Comparison of ENCODE assay signal across 9 cellular contexts in genomic region chr1:51329443-51330325, GRCh38. TPM values are rescaled to one million over a fixed set of nuclear protein-coding genes. Genes with fewer than 3 reads are reported as not detected.
DNase-seq lines count a peak whose midpoint lies in the region; ATAC-seq and TF ChIP-seq lines count a peak whose summit lies in the region.
"Had no signal": no experiment of that assay in that cellular context is flagged by ENCODE, and none has a peak within 500 bp of the region (broad histone marks: within the 10 kb centered on the region; RNA-seq: fewer than 3 reads in every experiment).

No MANE protein-coding gene starts in this region.

- peak; percentile 87 for ATAC-seq in mucosa of descending colon

- intact Hi-C loops in mucosa of descending colon (cut with DNase I, micrococcal nuclease) (no loop called here), ovary (cut with DNase I) (no loop called here)

- DNase-seq in NCI-H1417 treated with DMSO at 0.1 percent for 48 hours (lab: John Stamatoyannopoulos, UW) (peak; percentile 61), choroid plexus epithelial cell (ENCODE audit: low read depth) (no peak), mucosa of descending colon (peak; percentile 82 to 85 (median 83)), GM10266 (ENCODE audit: extremely low spot score) (no peak), ovary (no peak), GM19240 (ENCODE audit: insufficient read length, low spot score) (no peak)
- no peak for DNase-seq in activated CD4-positive, alpha-beta T cell treated with anti-CD3 and anti-CD28 coated beads for 4 hours

- TF ChIP-seq EP300 in ovary (IDR thresholded peaks at IDR 0.05) = no peak

- no peaks in the 10 kb centered on the region for H3K27me3 ChIP-seq in ovary

- TF ChIP-seq POLR2A in ovary (IDR thresholded peaks at IDR 0.05) = no peak

- TF ChIP-seq CTCF in C4-2B (conservative IDR thresholded peaks at IDR 0.05) = no peak
- no peak for TF ChIP-seq CTCF in choroid plexus epithelial cell (conservative IDR thresholded peaks at IDR 0.05; ENCODE audit: low read depth, low read length)
- no peak for TF ChIP-seq CTCF in mucosa of descending colon (IDR thresholded peaks at IDR 0.05)
- no peak for TF ChIP-seq CTCF in GM10266 (IDR thresholded peaks at IDR 0.05; ENCODE audit: control insufficient read depth, insufficient read depth, low read depth, missing control alignments)
- TF ChIP-seq CTCF in ovary (IDR thresholded peaks at IDR 0.05) = no peak

- H3K27ac ChIP-seq in C4-2B = peak overlapping the region; percentile 84
- no peak overlapping the region for H3K27ac ChIP-seq in ovary

- no peaks in the 10 kb centered on the region for H3K9me3 ChIP-seq in mucosa of descending colon
- no peaks in the 10 kb centered on the region for H3K9me3 ChIP-seq in ovary

- WGBS in ovary, 3 donors = 41 to 53% (median 53%) methylated on average over 21 to 26 of the region's 26 CpGs

- H3K36me3 ChIP-seq in mucosa of descending colon (ENCODE audit: low read depth) (no peaks in the 10 kb centered on the region), ovary (no peaks in the 10 kb centered on the region)

- peak overlapping the region; percentile 28 for H3K4me3 ChIP-seq in choroid plexus epithelial cell (ENCODE audit: low read depth, low read length)
- no peak overlapping the region for H3K4me3 ChIP-seq in mucosa of descending colon
- H3K4me3 ChIP-seq in ovary = no peak overlapping the region

- H3K4me1 ChIP-seq in mucosa of descending colon (ENCODE audit: low read depth) = peaks cover 12% of the 10 kb centered on the region
- H3K4me1 ChIP-seq in ovary (ENCODE audit: insufficient read depth) = peaks cover 1% of the 10 kb centered on the region

RNA-seq across cellular contexts. Expression of gene TTC39A, which starts 0.7 kb away (rescaled TPM):
- 10 to 100 TPM; 32.3 to 95.1 (median 87.0) TPM for total RNA-seq in mucosa of descending colon
- total RNA-seq in ovary = 10 to 100 TPM in 1 of 7 donors, 1 to 10 TPM in 1, under 1 TPM in 5; 0.28 to 10.7 (median 0.62) TPM
- polyA plus RNA-seq in ovary = 1 to 10 TPM in 1 of 2 donors, under 1 TPM in 1; 0.47 to 1.2 TPM
- total RNA-seq: T-helper 1 cell treated with Interleukin-12 subunit alpha and Interleukin-12 subunit beta and Interleukin-4 antibody, amounts not matched to agents 30 ng/mL and 1 ng/mL, for 36 hours had no signal

Comparison
In these comparisons a context has a peak if more than half of its experiments do, and no peak if none do; other contexts are left out.
1. DNase-seq: peak in NCI-H1417 treated with DMSO at 0.1 percent for 48 hours (single experiment) and mucosa of descending colon (3 of 3); none in choroid plexus epithelial cell (single experiment), GM10266 (single experiment), ovary (0 of 5), activated CD4-positive, alpha-beta T cell treated with anti-CD3 and anti-CD28 coated beads for 4 hours (0 of 2) and GM19240 (single experiment).